Comparison of ENCODE assay signal across 21 cellular contexts in the genomic region with DNA sequence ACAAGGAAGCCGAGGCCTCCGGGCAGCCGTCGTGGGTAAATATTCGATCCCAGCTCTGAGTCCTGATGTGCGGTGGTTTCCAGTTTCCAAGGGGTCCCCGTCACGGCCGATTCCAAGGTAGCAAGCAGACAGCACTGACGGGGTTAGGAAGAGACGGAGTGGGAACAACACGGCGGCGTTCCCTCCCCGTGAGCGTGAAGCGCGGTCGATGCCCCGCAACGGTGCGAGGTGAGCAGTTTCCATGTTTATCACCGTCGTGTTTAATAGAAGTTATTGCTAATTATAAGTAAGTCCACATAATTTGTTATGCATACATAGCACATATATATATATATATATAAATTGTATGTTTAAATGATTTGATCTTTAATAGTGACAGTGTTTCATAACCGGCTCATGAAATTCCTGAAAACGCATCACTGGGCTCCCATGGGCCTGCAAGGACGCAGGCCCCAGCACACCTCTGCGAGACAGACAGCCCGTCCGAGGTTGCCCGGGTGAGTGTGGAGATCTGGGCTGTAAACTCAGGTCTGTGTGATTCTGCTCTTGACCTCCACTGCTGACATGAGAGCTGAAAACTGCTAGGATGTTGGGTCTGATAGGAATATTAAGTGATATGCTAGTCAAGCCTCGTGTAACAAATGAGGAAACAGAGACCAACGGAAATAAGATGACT.
"Had no signal": no experiment of that assay in that cellular context is flagged by ENCODE, and none has a peak within 500 bp of the region (broad histone marks: within the 10 kb centered on the region; RNA-seq: fewer than 3 reads in every experiment).

No MANE protein-coding gene starts in this region.

- DNase-seq: cerebellar nuclear complex; cortex of kidney; effector CD8-positive, alpha-beta T cell; foreskin melanocyte; hippocampal formation; left lung; mesenchymal stem cell; naive B cell; psoas muscle; retina; stimulated activated CD4-positive, alpha-beta T cell treated with anti-CD3 and anti-CD28 coated beads, Interleukin-15, amount 100 ng/mL, for 24 hours; stimulated activated CD4-positive, alpha-beta T cell treated with anti-CD3 and anti-CD28 coated beads, Interleukin-1b, Interleukin-23, amount 100 ng/mL, for 48 hours; stimulated activated CD4-positive, alpha-beta T cell treated with anti-CD3 and anti-CD28 coated beads, Interleukin-4, amount 100 ng/mL, for 24 hours; testis; upper lobe of right lung had no signal

- H3K27ac ChIP-seq: dorsolateral prefrontal cortex, left lung, parathyroid adenoma, psoas muscle, right lobe of liver, testis, tibial nerve, upper lobe of right lung had no signal

- H3K9me3 ChIP-seq: left lung, psoas muscle, right lobe of liver, testis, tibial nerve, upper lobe of right lung had no signal

- H3K4me3 ChIP-seq: dorsolateral prefrontal cortex, left lung, lung, psoas muscle, right lobe of liver, testis, tibial nerve, upper lobe of right lung had no signal

- H3K27me3 ChIP-seq: right lobe of liver, testis, tibial nerve, upper lobe of right lung had no signal

- H3K4me1 ChIP-seq: left lung, parathyroid adenoma, psoas muscle, right lobe of liver, testis, tibial nerve, upper lobe of right lung had no signal

- ATAC-seq: left lung; psoas muscle; right lobe of liver; stimulated activated memory B cell treated with anti-CD40 and anti-IgM and Interleukin-4, amounts not matched to agents 10 μg/mL and 1 μg/mL and 100 μg/mL, for 72 hours; upper lobe of right lung had no signal

- H3K36me3 ChIP-seq: left lung, right lobe of liver, tibial nerve, upper lobe of right lung had no signal
